In the genomic region with DNA sequence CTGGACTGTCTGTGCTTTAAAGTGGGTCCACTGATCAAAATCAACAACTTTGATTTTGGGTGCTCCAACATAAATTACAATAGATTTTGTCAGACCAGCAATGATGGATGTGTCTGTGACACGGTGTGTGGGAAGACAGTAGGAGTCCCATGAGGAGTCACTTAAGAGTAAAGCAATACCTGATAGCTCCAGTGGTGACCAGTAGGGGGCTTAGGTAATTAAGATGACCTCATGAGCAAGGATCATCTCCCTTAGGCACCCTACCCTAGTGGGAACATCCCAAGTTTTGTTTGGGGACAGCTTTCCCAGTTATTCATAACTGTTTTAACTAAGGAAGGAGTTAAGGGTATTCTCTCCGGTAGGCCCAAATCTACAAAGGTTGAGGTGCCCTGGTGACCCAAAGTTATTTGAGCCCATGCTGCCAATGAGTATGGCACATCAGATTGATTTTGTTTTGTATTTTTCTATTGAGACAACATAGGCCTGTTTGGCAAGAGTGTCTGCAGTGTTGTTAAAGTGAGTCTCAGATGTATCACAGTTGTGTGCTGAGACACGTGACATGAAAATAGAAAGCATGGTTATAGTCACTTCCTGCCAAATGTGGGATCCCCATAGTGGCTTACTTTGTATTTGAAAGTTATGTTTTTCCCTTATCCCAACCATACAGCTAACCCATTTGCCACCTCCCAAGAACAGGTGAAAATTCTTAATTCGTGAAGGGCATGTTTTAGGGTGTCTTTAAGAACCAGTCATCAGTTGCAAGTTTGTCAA, we compare ENCODE assay signal across 9 cellular contexts.
DNase-seq lines count a peak whose midpoint lies in the region; ATAC-seq and TF ChIP-seq lines count a peak whose summit lies in the region.
"Had no signal": no experiment of that assay in that cellular context is flagged by ENCODE, and none has a peak within 500 bp of the region (broad histone marks: within the 10 kb centered on the region; RNA-seq: fewer than 3 reads in every experiment).

No MANE protein-coding gene starts in this region.

- H3K27ac Mint-ChIP-seq in activated CD4-positive, alpha-beta memory T cell treated with anti-CD3 and anti-CD28 coated beads for 36 hours: no peak overlapping the region

- no peaks in the 10 kb centered on the region for H3K36me3 Mint-ChIP-seq in activated CD4-positive, alpha-beta memory T cell treated with anti-CD3 and anti-CD28 coated beads for 36 hours

- peak; percentile 1 for DNase-seq in A673 (ENCODE audit: low spot score)
- DNase-seq in RPMI8226: peak; percentile 22
- DNase-seq in SKM-1 (lab: John Stamatoyannopoulos, UW; ENCODE audit: unreplicated experiment): no peak
- DNase-seq in activated CD4-positive, alpha-beta memory T cell treated with anti-CD3 and anti-CD28 coated beads for 36 hours: no peak
- DNase-seq in activated CD4-positive, alpha-beta T cell treated with anti-CD3 and anti-CD28 coated beads, Interleukin-2, amount 50 U/mL, for 1 hour: no peak
- no peak for DNase-seq in dedifferentiated amniotic fluid mesenchymal stem cell (ENCODE audit: extremely low spot score)
- DNase-seq: pancreas had no signal

- no peaks in the 10 kb centered on the region for H3K36me3 ChIP-seq in A673 (ENCODE audit: insufficient read depth, low read length, poor library complexity, severe bottlenecking)
- H3K36me3 ChIP-seq: pancreas had no signal

- H3K9me3 Mint-ChIP-seq in activated CD4-positive, alpha-beta memory T cell treated with anti-CD3 and anti-CD28 coated beads for 36 hours: no peaks in the 10 kb centered on the region

- H3K4me3 Mint-ChIP-seq in activated CD4-positive, alpha-beta memory T cell treated with anti-CD3 and anti-CD28 coated beads for 36 hours: no peak overlapping the region

- peak; percentile 66 for ATAC-seq in GM19395 (IDR thresholded peaks at IDR 0.05; ENCODE audit: unreplicated experiment)
- ATAC-seq in HG03066 (IDR thresholded peaks at IDR 0.05; ENCODE audit: low read depth, unreplicated experiment): peak; percentile 52
- ATAC-seq: pancreas had no signal

- 0 out of 2 replicates have a peak, but pooled peaks have one; percentile 21 for TF ChIP-seq CTCF in A673 (conservative IDR thresholded peaks at IDR 0.05; ENCODE audit: low read depth, low read length)

- POLR2A ChIA-PET in A673 (lab: Charles Lee; ENCODE audit: low non-redundant PET): no interaction called here
- POLR2A ChIA-PET in activated CD4-positive, alpha-beta memory T cell treated with anti-CD3 and anti-CD28 coated beads for 36 hours (lab: Charles Lee): no interaction called here

- no TSS peak for BruUV-seq in A673 (replicated peaks; lab: Mats Ljungman, UMichigan)

- H3K4me3 ChIP-seq in A673 (ENCODE audit: low read depth, low read length, poor library complexity, severe bottlenecking): no peak overlapping the region
- H3K4me3 ChIP-seq: pancreas had no signal

- H3K4me1 Mint-ChIP-seq in activated CD4-positive, alpha-beta memory T cell treated with anti-CD3 and anti-CD28 coated beads for 36 hours (ENCODE audit: low read depth): no peaks in the 10 kb centered on the region

- no peaks in the 10 kb centered on the region for H3K9me3 ChIP-seq in A673 (ENCODE audit: low read depth, low read length, poor library complexity, severe bottlenecking)
- H3K9me3 ChIP-seq: pancreas had no signal

- H3K27me3 Mint-ChIP-seq in activated CD4-positive, alpha-beta memory T cell treated with anti-CD3 and anti-CD28 coated beads for 36 hours: no peaks in the 10 kb centered on the region

- H3K27me3 ChIP-seq in A673 (replicated peaks; ENCODE audit: insufficient read depth, low read depth, low read length, poor library complexity): no peaks in the 10 kb centered on the region
- H3K27me3 ChIP-seq: pancreas had no signal

- CTCF ChIA-PET in A673 (lab: Charles Lee): no interaction called here
- CTCF ChIA-PET in activated CD4-positive, alpha-beta memory T cell treated with anti-CD3 and anti-CD28 coated beads for 36 hours (lab: Charles Lee): interaction anchor here (0.7 to 0.9 kb wide), 3 partner anchors 10 to 152 kb away, joined by 3 read pairs; no protein-coding TSS in a partner anchor

- H3K4me1 ChIP-seq in A673 (ENCODE audit: insufficient read depth, low read length, poor library complexity, severe bottlenecking): no peaks in the 10 kb centered on the region
- H3K4me1 ChIP-seq: pancreas had no signal

- intact Hi-C loops in A673 (cut with micrococcal nuclease; ENCODE audit: unreplicated experiment): loop anchor here (10.0 kb wide), 1 partner anchor 135 kb away; no protein-coding TSS in a partner anchor
- intact Hi-C loops in activated CD4-positive, alpha-beta memory T cell treated with anti-CD3 and anti-CD28 coated beads for 36 hours (cut with micrococcal nuclease): no loop called here

- H3K27ac ChIP-seq in A673 (ENCODE audit: low read depth, low read length, poor library complexity, severe bottlenecking): no peak overlapping the region
- H3K27ac ChIP-seq: pancreas had no signal

Comparison
In these comparisons a context has a peak if more than half of its experiments do, and no peak if none do; other contexts are left out.
1. DNase-seq: peak in A673 (single experiment) and RPMI8226 (single experiment); none in SKM-1 (single experiment), activated CD4-positive, alpha-beta memory T cell treated with anti-CD3 and anti-CD28 coated beads for 36 hours (single experiment), activated CD4-positive, alpha-beta T cell treated with anti-CD3 and anti-CD28 coated beads, Interleukin-2, amount 50 U/mL, for 1 hour (single experiment) and dedifferentiated amniotic fluid mesenchymal stem cell (single experiment).